ENCODE assay signal across 13 cellular contexts in genomic region chr10:114683162-114683561, GRCh38. TPM values are rescaled to one million over a fixed set of nuclear protein-coding genes. Genes with fewer than 3 reads are reported as not detected.
DNase-seq lines count a peak whose midpoint lies in the region; ATAC-seq and TF ChIP-seq lines count a peak whose summit lies in the region.
"Had no signal": no experiment of that assay in that cellular context is flagged by ENCODE, and none has a peak within 500 bp of the region (broad histone marks: within the 10 kb centered on the region; RNA-seq: fewer than 3 reads in every experiment).

No MANE protein-coding gene starts in this region.

- WGBS in body of pancreas, 2 donors = 59 to 63% methylated on average over 10 of the region's 10 CpGs
- WGBS in heart left ventricle, 4 donors = 27 to 40% (median 27%) methylated on average over 10 of the region's 10 CpGs
- 48 to 66% (median 53%) methylated on average over 10 of the region's 10 CpGs for WGBS in psoas muscle, 3 donors

- H3K27ac ChIP-seq in body of pancreas = peak overlapping the region; percentile 79 to 95 (median 91)
- H3K27ac ChIP-seq in heart left ventricle = peak overlapping the region; percentile 77 to 94 (median 85)
- peak overlapping the region; percentile 58 for H3K27ac ChIP-seq in psoas muscle

- ATAC-seq in body of pancreas = no peak
- peak in 3 of 4 donors; percentile 6 to 20 (median 15) for ATAC-seq in heart left ventricle
- ATAC-seq in psoas muscle = peak in 1 of 4 donors; percentile 42
- ATAC-seq in HG02610 (IDR thresholded peaks at IDR 0.05; ENCODE audit: unreplicated experiment) = no peak

- no peak overlapping the region for H3K4me3 ChIP-seq in body of pancreas
- H3K4me3 ChIP-seq in heart left ventricle = peak overlapping the region; percentile 21 to 61 (median 54)
- peak overlapping the region; percentile 57 for H3K4me3 ChIP-seq in psoas muscle
- H3K4me3 ChIP-seq: GM23338 had no signal

- DNase-seq in ACHN (peak; percentile 76), body of pancreas (peak in 3 of 4 donors; percentile 24 to 36 (median 27)), heart left ventricle (no peak), psoas muscle (no peak), hypothalamus (lab: John Stamatoyannopoulos, UW) (no peak), UCSD-AML1 (lab: John Stamatoyannopoulos, UW; ENCODE audit: unreplicated experiment) (no peak), CD1c-positive myeloid dendritic cell (ENCODE audit: extremely low spot score) (no peak)
- DNase-seq: activated CD8-positive, alpha-beta memory T cell treated with anti-CD3 and anti-CD28 coated beads, Interleukin-2, amount 50 U/mL, for 4 hours; activated naive CD8-positive, alpha-beta T cell treated with anti-CD3 and anti-CD28 coated beads, Interleukin-2, amount 10 ng/mL, durations not matched to agents 7 days and 5 days; effector CD8-positive, alpha-beta T cell; RPMI8226 had no signal

- H3K4me1 ChIP-seq in body of pancreas = peaks cover 62% of the 10 kb centered on the region
- peaks cover 16 to 95% (median 56%) of the 10 kb centered on the region in 12 donors for H3K4me1 ChIP-seq in heart left ventricle
- H3K4me1 ChIP-seq in psoas muscle = peaks cover 24% of the 10 kb centered on the region

- H3K9me3 ChIP-seq in body of pancreas = no peaks in the 10 kb centered on the region
- H3K9me3 ChIP-seq in heart left ventricle = no peaks in the 10 kb centered on the region
- H3K9me3 ChIP-seq in psoas muscle = no peaks in the 10 kb centered on the region

- in situ Hi-C loops in ACHN (cut with HindIII; ENCODE audit: low pct_ligation_motif_present, low pct_unique_long_range_greater_than_20kb, low sequenced_read_pairs) = no loop called here

- TF ChIP-seq CTCF in body of pancreas (IDR thresholded peaks at IDR 0.05) (no peak), heart left ventricle (IDR thresholded peaks at IDR 0.05) (no peak), psoas muscle (IDR thresholded peaks at IDR 0.05) (no peak)

- TF ChIP-seq POLR2A in body of pancreas (IDR thresholded peaks at IDR 0.05) (no peak), heart left ventricle (IDR thresholded peaks at IDR 0.05) (peak in 1 of 2 donors; percentile 23)

- H3K27me3 ChIP-seq in body of pancreas = no peaks in the 10 kb centered on the region
- no peaks in the 10 kb centered on the region for H3K27me3 ChIP-seq in heart left ventricle
- no peaks in the 10 kb centered on the region for H3K27me3 ChIP-seq in psoas muscle (ENCODE audit: insufficient read depth in 3 of 3, low read length in 2 of 3)

- intact Hi-C loops in body of pancreas (cut with DNase I) = no loop called here
- intact Hi-C loops in heart left ventricle (cut with DNase I) = loop anchor here in 8 of 10 donors (2.0 to 10.0 kb wide), 6 partner anchors 46 to 131 kb away; no protein-coding TSS in a partner anchor
- intact Hi-C loops in psoas muscle (cut with DNase I) = no loop called here

- no peaks in the 10 kb centered on the region for H3K36me3 ChIP-seq in body of pancreas (replicated peaks in 1 of 2; ENCODE audit: insufficient read depth in 1 of 2, low read depth in 2 of 2)
- H3K36me3 ChIP-seq in heart left ventricle = no peaks in the 10 kb centered on the region
- H3K36me3 ChIP-seq in psoas muscle (ENCODE audit: insufficient read depth in 1 of 2, low read depth in 1 of 2) = no peaks in the 10 kb centered on the region

RNA-seq across cellular contexts. Expression of gene ABLIM1, which starts 25.1 kb away (rescaled TPM):
- total RNA-seq in body of pancreas (10 to 100 TPM; 34.6 to 54.7 TPM), heart left ventricle (100 to 1,000 TPM; 491 to 713 (median 575) TPM), psoas muscle (100 to 1,000 TPM in 2 of 4 donors, 10 to 100 TPM in 2; 21.8 to 183 (median 66.8) TPM)
- polyA plus RNA-seq in heart left ventricle (100 to 1,000 TPM; 242 to 276 TPM), psoas muscle (10 to 100 TPM; 15.4 to 17.2 (median 16.5) TPM)

Comparison
In these comparisons a context has a peak if more than half of its experiments do, and no peak if none do; other contexts are left out.
1. DNase-seq: peak in ACHN (single experiment) and body of pancreas (3 of 4); none in heart left ventricle (0 of 5), psoas muscle (0 of 2), hypothalamus (0 of 51), UCSD-AML1 (single experiment) and CD1c-positive myeloid dendritic cell (single experiment).
2. ATAC-seq: peak in heart left ventricle (3 of 4); none in body of pancreas (single experiment) and HG02610 (single experiment).
3. H3K4me3 ChIP-seq: peak in heart left ventricle (12 of 12) and psoas muscle (single experiment); none in body of pancreas (0 of 2).
4. intact Hi-C loops: an anchor here in heart left ventricle (2.0 to 10.0 kb wide); none called in body of pancreas and psoas muscle.
5. Peak in every context shown above with its lines, with median percentiles within 50 percentile points of each other: H3K27ac ChIP-seq.